In genomic region chr7:105001652-105002184, GRCh38 we compare ENCODE assay signal across 1 cellular context.
A peak's percentile ranks its signal among the peaks of the same experiment; 100 is the strongest.
TF ChIP-seq lines count a peak whose summit lies in the region.

No MANE protein-coding gene starts in this region.

TF ChIP-seq in HepG2, 621 proteins besides CTCF, POLR2A, EP300 and RAD21:
- TF ChIP-seq ZNF121 (CRISPR knock-in tag; IDR thresholded peaks at IDR 0.05) (peak; percentile 89), ZNF335 (CRISPR knock-in tag; IDR thresholded peaks at IDR 0.05) (no peak)
